Comparison of ENCODE assay signal across 14 cellular contexts in genomic region chr15:95972136-95972553, GRCh38.
DNase-seq lines count a peak whose midpoint lies in the region; TF ChIP-seq lines count a peak whose summit lies in the region.
"Had no signal": no experiment of that assay in that cellular context is flagged by ENCODE, and none has a peak within 500 bp of the region (broad histone marks: within the 10 kb centered on the region; RNA-seq: fewer than 3 reads in every experiment).

No MANE protein-coding gene starts in this region.

- TF ChIP-seq CTCF in AG10803 (conservative IDR thresholded peaks at IDR 0.05; ENCODE audit: low read length) (no peak), epithelial cell of esophagus (IDR thresholded peaks at IDR 0.05; ENCODE audit: insufficient read depth, low read depth, low read length, missing control alignments) (no peak), neural crest cell (conservative IDR thresholded peaks at IDR 0.05) (no peak)

- DNase-seq in AG10803 (ENCODE audit: low read depth) (peak; percentile 79), M059J (ENCODE audit: low read depth) (peak; percentile 50), epithelial cell of esophagus (ENCODE audit: low read depth) (peak; percentile 13), neural crest cell (ENCODE audit: low read depth, low spot score) (no peak), middle frontal gyrus (ENCODE audit: extremely low spot score, low spot score) (no peak), SW480 (ENCODE audit: low spot score) (no peak), NCI-H2171 treated with DMSO at 0.1 percent for 48 hours (lab: John Stamatoyannopoulos, UW) (no peak)
- no peak for DNase-seq in activated naive CD8-positive, alpha-beta T cell treated with anti-CD3 and anti-CD28 coated beads for 36 hours
- DNase-seq: activated T-cell treated with anti-CD3 and anti-CD28 coated beads, Interleukin-2, amount 50 U/mL, for 1 hour; KG1; NCI-H2227 treated with DMSO at 0.1 percent for 48 hours; psoas muscle; WERI-Rb-1 had no signal

- H3K4me3 ChIP-seq in AG10803 (ENCODE audit: low read length) (no peak overlapping the region), epithelial cell of esophagus (ENCODE audit: low read length) (no peak overlapping the region)
- H3K4me3 ChIP-seq: psoas muscle had no signal

- H3K4me3 Mint-ChIP-seq in neural crest cell, result no peak overlapping the region
- no peak overlapping the region for H3K4me3 Mint-ChIP-seq in activated naive CD8-positive, alpha-beta T cell treated with anti-CD3 and anti-CD28 coated beads for 36 hours
- H3K4me3 Mint-ChIP-seq: central memory CD8-positive, alpha-beta T cell had no signal

- H3K4me1 Mint-ChIP-seq in neural crest cell, result peaks cover 45% of the 10 kb centered on the region
- H3K4me1 Mint-ChIP-seq in activated naive CD8-positive, alpha-beta T cell treated with anti-CD3 and anti-CD28 coated beads for 36 hours, result no peaks in the 10 kb centered on the region
- H3K4me1 Mint-ChIP-seq: central memory CD8-positive, alpha-beta T cell had no signal

- no peaks in the 10 kb centered on the region for H3K27me3 Mint-ChIP-seq in neural crest cell (ENCODE audit: low read depth)
- peaks cover 5% of the 10 kb centered on the region for H3K27me3 Mint-ChIP-seq in activated naive CD8-positive, alpha-beta T cell treated with anti-CD3 and anti-CD28 coated beads for 36 hours

- peak overlapping the region; percentile 3 for H3K27ac Mint-ChIP-seq in neural crest cell (ENCODE audit: unreplicated experiment)
- no peak overlapping the region for H3K27ac Mint-ChIP-seq in activated naive CD8-positive, alpha-beta T cell treated with anti-CD3 and anti-CD28 coated beads for 36 hours

- H3K9me3 Mint-ChIP-seq in neural crest cell, result peaks cover 11% of the 10 kb centered on the region
- H3K9me3 Mint-ChIP-seq in activated naive CD8-positive, alpha-beta T cell treated with anti-CD3 and anti-CD28 coated beads for 36 hours, result no peaks in the 10 kb centered on the region

- peaks cover 11% of the 10 kb centered on the region for H3K36me3 Mint-ChIP-seq in neural crest cell (ENCODE audit: low read depth)
- no peaks in the 10 kb centered on the region for H3K36me3 Mint-ChIP-seq in activated naive CD8-positive, alpha-beta T cell treated with anti-CD3 and anti-CD28 coated beads for 36 hours

Comparison
In these comparisons a context has a peak if more than half of its experiments do, and no peak if none do; other contexts are left out.
1. DNase-seq: peak in AG10803 (single experiment), M059J (single experiment) and epithelial cell of esophagus (single experiment); none in neural crest cell (single experiment), middle frontal gyrus (single experiment), activated naive CD8-positive, alpha-beta T cell treated with anti-CD3 and anti-CD28 coated beads for 36 hours (single experiment), SW480 (single experiment) and NCI-H2171 treated with DMSO at 0.1 percent for 48 hours (single experiment).